Comparison of ENCODE assay signal across 1 cellular context in genomic region chr7:50618281-50618680, GRCh38.
TF ChIP-seq lines count a peak whose summit lies in the region.

No MANE protein-coding gene starts in this region.

TF ChIP-seq in Ishikawa, 13 proteins besides CTCF, POLR2A, EP300 and RAD21 (continued from another document):
- no peak for TF ChIP-seq REST (IDR thresholded peaks at IDR 0.05; ENCODE audit: low read depth)
